ENCODE assay signal across 24 cellular contexts in genomic region chr7:26444554-26444953, GRCh38.
DNase-seq lines count a peak whose midpoint lies in the region; ATAC-seq, FAIRE-seq and TF ChIP-seq lines count a peak whose summit lies in the region.
"Had no signal": no experiment of that assay in that cellular context is flagged by ENCODE, and none has a peak within 500 bp of the region (broad histone marks: within the 10 kb centered on the region; RNA-seq: fewer than 3 reads in every experiment).

No MANE protein-coding gene starts in this region.

- DNase-seq in GM12891 (ENCODE audit: insufficient read length, low spot score) = no peak
- DNase-seq in NAMALWA (ENCODE audit: low spot score) = peak; percentile 15
- DNase-seq in K562 (ENCODE audit: extremely low read depth in 1 of 4, low spot score in 3 of 4) = no peak
- no peak for DNase-seq in mesothelial cell of epicardium (ENCODE audit: low spot score in 2 of 2, unreplicated experiment in 2 of 2)
- DNase-seq in activated naive CD8-positive, alpha-beta T cell treated with anti-CD3 and anti-CD28 coated beads for 36 hours = no peak
- DNase-seq in C1 segment of cervical spinal cord (lab: John Stamatoyannopoulos, UW) = no peak
- DNase-seq in MV-4-11 (lab: John Stamatoyannopoulos, UW) = no peak
- DNase-seq in stimulated activated CD4-positive, alpha-beta T cell treated with anti-CD3 and anti-CD28 coated beads, Interleukin-4, amount 100 ng/mL, for 4 hours = no peak
- DNase-seq: CD4-positive, alpha-beta T cell; CD8-positive, alpha-beta memory T cell; DMS 273 treated with DMSO at 0.1 percent for 48 hours; EL; GDM1; GOT3 had no signal

- no peak for TF ChIP-seq POLR2A in GM12891 (IDR thresholded peaks at IDR 0.05; ENCODE audit: low read depth, low read length)
- no peak for TF ChIP-seq POLR2A in K562 (conservative IDR thresholded peaks at IDR 0.05)

- H3K9me1 ChIP-seq in K562 (ENCODE audit: control insufficient read depth, insufficient read depth, low read length) = no peaks in the 10 kb centered on the region

- H2AFZ ChIP-seq in K562 (ENCODE audit: low read depth, low read length) = no peak overlapping the region

- ATAC-seq in K562 = no peak
- ATAC-seq: GM12878 had no signal

- TF ChIP-seq EP300 in K562 (IDR thresholded peaks at IDR 0.05; ENCODE audit: low read length) = no peak

- no peaks in the 10 kb centered on the region for H3K9me3 Mint-ChIP-seq in mesothelial cell of epicardium
- H3K9me3 Mint-ChIP-seq in activated naive CD8-positive, alpha-beta T cell treated with anti-CD3 and anti-CD28 coated beads for 36 hours = no peaks in the 10 kb centered on the region
- H3K9me3 Mint-ChIP-seq: CD4-positive, alpha-beta T cell; CD8-positive, alpha-beta memory T cell had no signal

- no peak overlapping the region for H3K4me3 ChIP-seq in K562
- H3K4me3 ChIP-seq: BLaER1, GM12878, HAP-1 had no signal

- H3K36me3 Mint-ChIP-seq in mesothelial cell of epicardium = peaks cover 2% of the 10 kb centered on the region
- no peaks in the 10 kb centered on the region for H3K36me3 Mint-ChIP-seq in activated naive CD8-positive, alpha-beta T cell treated with anti-CD3 and anti-CD28 coated beads for 36 hours
- H3K36me3 Mint-ChIP-seq: CD14-positive monocyte; CD8-positive, alpha-beta memory T cell had no signal

- H3K4me1 ChIP-seq in K562 (replicated peaks in 1 of 2; ENCODE audit: control insufficient read depth in 2 of 2, insufficient read depth in 2 of 2, low read length in 2 of 2) = peaks cover 0 to 11% of the 10 kb centered on the region in 2 experiments; a peak in 2 of 5 replicates
- H3K4me1 ChIP-seq: BLaER1 had no signal

- no peak overlapping the region for H3K9ac ChIP-seq in K562 (ENCODE audit: insufficient read depth in 1 of 2, low read depth in 2 of 2, low read length in 2 of 2)
- H3K9ac ChIP-seq: BLaER1 had no signal

- H3K9me3 ChIP-seq in K562 (replicated peaks; ENCODE audit: control insufficient read depth, insufficient read depth, low read depth, low read length) = no peaks in the 10 kb centered on the region
- H3K9me3 ChIP-seq: BLaER1, HAP-1 had no signal

- POLR2A ChIA-PET in K562 (lab: Yijun Ruan, JAX) = interaction anchor here (1.1 kb wide), 1 partner anchor 19 kb away, joined by 3 read pairs; no protein-coding TSS in a partner anchor

- H3K27ac Mint-ChIP-seq in mesothelial cell of epicardium = peak overlapping the region; percentile 88
- no peak overlapping the region for H3K27ac Mint-ChIP-seq in activated naive CD8-positive, alpha-beta T cell treated with anti-CD3 and anti-CD28 coated beads for 36 hours
- H3K27ac Mint-ChIP-seq: B cell; CD14-positive monocyte; CD4-positive, alpha-beta T cell; CD8-positive, alpha-beta memory T cell had no signal

- CTCF ChIA-PET in K562 (lab: Yijun Ruan, JAX; ENCODE audit: low intra/inter-chr PET ratio) = no interaction called here

- H3K27me3 Mint-ChIP-seq in mesothelial cell of epicardium (ENCODE audit: low read depth) = no peaks in the 10 kb centered on the region
- peaks cover 9% of the 10 kb centered on the region for H3K27me3 Mint-ChIP-seq in activated naive CD8-positive, alpha-beta T cell treated with anti-CD3 and anti-CD28 coated beads for 36 hours

- H3K27ac ChIP-seq in K562 (ENCODE audit: extremely low read depth, low read depth, low read length) = no peak overlapping the region
- H3K27ac ChIP-seq: 22Rv1, BLaER1 had no signal

- no TSS peak for BruUV-seq in K562 (replicated peaks; lab: Mats Ljungman, UMichigan)

- peaks cover 10 to 13% of the 10 kb centered on the region in 2 experiments; a peak in 4 of 5 replicates for H3K27me3 ChIP-seq in K562 (ENCODE audit: control insufficient read depth in 2 of 2, insufficient read depth in 2 of 2, low read length in 2 of 2)
- H3K27me3 ChIP-seq: BLaER1 had no signal

- no peaks in the 10 kb centered on the region for H3K36me3 ChIP-seq in K562 (ENCODE audit: control insufficient read depth, insufficient read depth, low read length)
- H3K36me3 ChIP-seq: BLaER1, HAP-1 had no signal

- TF ChIP-seq RAD21 in K562 (CRISPR knock-in tag; conservative IDR thresholded peaks at IDR 0.05 in 1 of 2, IDR thresholded peaks at IDR 0.05 in 1 of 2) = no peak

- no peaks in the 10 kb centered on the region for H4K20me1 ChIP-seq in K562 (replicated peaks; ENCODE audit: control insufficient read depth, insufficient read depth, low read length)
- H4K20me1 ChIP-seq: BLaER1 had no signal

- H3K4me1 Mint-ChIP-seq in mesothelial cell of epicardium = peaks cover 74% of the 10 kb centered on the region
- H3K4me1 Mint-ChIP-seq in activated naive CD8-positive, alpha-beta T cell treated with anti-CD3 and anti-CD28 coated beads for 36 hours = no peaks in the 10 kb centered on the region
- H3K4me1 Mint-ChIP-seq: B cell; CD14-positive monocyte; CD8-positive, alpha-beta memory T cell had no signal

- H3K4me3 Mint-ChIP-seq in mesothelial cell of epicardium = no peak overlapping the region
- no peak overlapping the region for H3K4me3 Mint-ChIP-seq in activated naive CD8-positive, alpha-beta T cell treated with anti-CD3 and anti-CD28 coated beads for 36 hours
- H3K4me3 Mint-ChIP-seq: B cell; CD14-positive monocyte; CD4-positive, alpha-beta T cell; CD8-positive, alpha-beta memory T cell had no signal

- FAIRE-seq in GM12891 (lab: Jason Lieb, UNC) (no peak), K562 (lab: Jason Lieb, UNC) (no peak)
- FAIRE-seq: A204.1, D721Med, GM12878, GM18507, H54 had no signal

- in situ Hi-C loops in K562 (cut with MboI) = no loop called here

- no peaks in the 10 kb centered on the region for H3K79me2 ChIP-seq in K562 (ENCODE audit: control insufficient read depth, insufficient read depth, low read length)

- 15% methylated on average over 2 of the region's 2 CpGs for WGBS in K562 (ENCODE audit: insufficient coverage, low coverage, missing lambda C conversion rate)

- no peak overlapping the region for H3K4me2 ChIP-seq in K562 (ENCODE audit: insufficient read depth, low read length)
- H3K4me2 ChIP-seq: BLaER1 had no signal

- intact Hi-C loops in K562 (cut with micrococcal nuclease) = no loop called here

- no peak for TF ChIP-seq CTCF in K562 (IDR thresholded peaks at IDR 0.05 in 2 of 3, conservative IDR thresholded peaks at IDR 0.05 in 1 of 3; ENCODE audit: insufficient read depth in 2 of 3, low read depth in 1 of 3, low read length in 3 of 3)
- TF ChIP-seq CTCF in mesothelial cell of epicardium (IDR thresholded peaks at IDR 0.05; ENCODE audit: unreplicated experiment) = no peak

TF ChIP-seq in GM12891, 5 proteins besides CTCF, POLR2A, EP300 and RAD21:
- 0 out of 2 replicates have a peak, but pooled peaks have one; percentile 19 for TF ChIP-seq SPI1 (IDR thresholded peaks at IDR 0.05; ENCODE audit: low read depth, low read length)
- no peak for TF ChIP-seq TAF1 (IDR thresholded peaks at IDR 0.05; ENCODE audit: low read depth, low read length)
- no peak for TF ChIP-seq PAX5 (IDR thresholded peaks at IDR 0.05; ENCODE audit: insufficient read depth, low read length, severe bottlenecking)
- TF ChIP-seq POU2F2 (IDR thresholded peaks at IDR 0.05; ENCODE audit: low read depth, low read length) = no peak
- no peak for TF ChIP-seq POLR2AphosphoS5 (IDR thresholded peaks at IDR 0.05; ENCODE audit: low read depth, low read length)
TF ChIP-seq in GM12891: peak in this region for 1.

TF ChIP-seq in K562, 482 proteins besides CTCF, POLR2A, EP300 and RAD21:
- no peak for TF ChIP-seq HMG20B (CRISPR knock-in tag; IDR thresholded peaks at IDR 0.05)
- TF ChIP-seq KHSRP (IDR thresholded peaks at IDR 0.05) = no peak
- no peak for TF ChIP-seq HDAC2 (IDR thresholded peaks at IDR 0.05)
- no peak for TF ChIP-seq RB1 (IDR thresholded peaks at IDR 0.05; ENCODE audit: low read depth)
- peak; percentile 66 for TF ChIP-seq SPI1 (IDR thresholded peaks at IDR 0.05; ENCODE audit: borderline replicate concordance, low read depth, low read length)
